Comparison of ENCODE assay signal across 1 cellular context in the genomic region with DNA sequence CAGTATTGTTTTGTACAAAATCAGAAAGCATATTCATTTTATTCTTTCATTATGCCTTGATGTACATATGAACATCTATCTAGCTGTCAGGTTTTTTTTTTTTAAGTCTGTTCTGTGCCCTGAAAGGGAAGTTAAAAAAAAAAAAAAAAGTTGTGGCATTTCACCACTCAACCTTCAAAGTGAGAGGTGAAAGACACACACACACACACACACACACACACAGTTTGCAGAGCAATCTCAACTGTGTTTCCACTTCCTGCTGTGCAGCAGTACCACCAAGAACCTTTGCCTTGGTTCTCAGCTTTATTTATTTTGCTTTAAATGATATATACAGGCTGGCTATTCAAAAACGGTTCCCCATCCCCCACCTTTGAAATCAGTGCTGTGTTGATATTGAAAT.
TF ChIP-seq lines count a peak whose summit lies in the region.

No MANE protein-coding gene starts in this region.

TF ChIP-seq in GM23338, 12 proteins besides CTCF, POLR2A, EP300 and RAD21 (continued from another document):
- TF ChIP-seq, protein P1, sequence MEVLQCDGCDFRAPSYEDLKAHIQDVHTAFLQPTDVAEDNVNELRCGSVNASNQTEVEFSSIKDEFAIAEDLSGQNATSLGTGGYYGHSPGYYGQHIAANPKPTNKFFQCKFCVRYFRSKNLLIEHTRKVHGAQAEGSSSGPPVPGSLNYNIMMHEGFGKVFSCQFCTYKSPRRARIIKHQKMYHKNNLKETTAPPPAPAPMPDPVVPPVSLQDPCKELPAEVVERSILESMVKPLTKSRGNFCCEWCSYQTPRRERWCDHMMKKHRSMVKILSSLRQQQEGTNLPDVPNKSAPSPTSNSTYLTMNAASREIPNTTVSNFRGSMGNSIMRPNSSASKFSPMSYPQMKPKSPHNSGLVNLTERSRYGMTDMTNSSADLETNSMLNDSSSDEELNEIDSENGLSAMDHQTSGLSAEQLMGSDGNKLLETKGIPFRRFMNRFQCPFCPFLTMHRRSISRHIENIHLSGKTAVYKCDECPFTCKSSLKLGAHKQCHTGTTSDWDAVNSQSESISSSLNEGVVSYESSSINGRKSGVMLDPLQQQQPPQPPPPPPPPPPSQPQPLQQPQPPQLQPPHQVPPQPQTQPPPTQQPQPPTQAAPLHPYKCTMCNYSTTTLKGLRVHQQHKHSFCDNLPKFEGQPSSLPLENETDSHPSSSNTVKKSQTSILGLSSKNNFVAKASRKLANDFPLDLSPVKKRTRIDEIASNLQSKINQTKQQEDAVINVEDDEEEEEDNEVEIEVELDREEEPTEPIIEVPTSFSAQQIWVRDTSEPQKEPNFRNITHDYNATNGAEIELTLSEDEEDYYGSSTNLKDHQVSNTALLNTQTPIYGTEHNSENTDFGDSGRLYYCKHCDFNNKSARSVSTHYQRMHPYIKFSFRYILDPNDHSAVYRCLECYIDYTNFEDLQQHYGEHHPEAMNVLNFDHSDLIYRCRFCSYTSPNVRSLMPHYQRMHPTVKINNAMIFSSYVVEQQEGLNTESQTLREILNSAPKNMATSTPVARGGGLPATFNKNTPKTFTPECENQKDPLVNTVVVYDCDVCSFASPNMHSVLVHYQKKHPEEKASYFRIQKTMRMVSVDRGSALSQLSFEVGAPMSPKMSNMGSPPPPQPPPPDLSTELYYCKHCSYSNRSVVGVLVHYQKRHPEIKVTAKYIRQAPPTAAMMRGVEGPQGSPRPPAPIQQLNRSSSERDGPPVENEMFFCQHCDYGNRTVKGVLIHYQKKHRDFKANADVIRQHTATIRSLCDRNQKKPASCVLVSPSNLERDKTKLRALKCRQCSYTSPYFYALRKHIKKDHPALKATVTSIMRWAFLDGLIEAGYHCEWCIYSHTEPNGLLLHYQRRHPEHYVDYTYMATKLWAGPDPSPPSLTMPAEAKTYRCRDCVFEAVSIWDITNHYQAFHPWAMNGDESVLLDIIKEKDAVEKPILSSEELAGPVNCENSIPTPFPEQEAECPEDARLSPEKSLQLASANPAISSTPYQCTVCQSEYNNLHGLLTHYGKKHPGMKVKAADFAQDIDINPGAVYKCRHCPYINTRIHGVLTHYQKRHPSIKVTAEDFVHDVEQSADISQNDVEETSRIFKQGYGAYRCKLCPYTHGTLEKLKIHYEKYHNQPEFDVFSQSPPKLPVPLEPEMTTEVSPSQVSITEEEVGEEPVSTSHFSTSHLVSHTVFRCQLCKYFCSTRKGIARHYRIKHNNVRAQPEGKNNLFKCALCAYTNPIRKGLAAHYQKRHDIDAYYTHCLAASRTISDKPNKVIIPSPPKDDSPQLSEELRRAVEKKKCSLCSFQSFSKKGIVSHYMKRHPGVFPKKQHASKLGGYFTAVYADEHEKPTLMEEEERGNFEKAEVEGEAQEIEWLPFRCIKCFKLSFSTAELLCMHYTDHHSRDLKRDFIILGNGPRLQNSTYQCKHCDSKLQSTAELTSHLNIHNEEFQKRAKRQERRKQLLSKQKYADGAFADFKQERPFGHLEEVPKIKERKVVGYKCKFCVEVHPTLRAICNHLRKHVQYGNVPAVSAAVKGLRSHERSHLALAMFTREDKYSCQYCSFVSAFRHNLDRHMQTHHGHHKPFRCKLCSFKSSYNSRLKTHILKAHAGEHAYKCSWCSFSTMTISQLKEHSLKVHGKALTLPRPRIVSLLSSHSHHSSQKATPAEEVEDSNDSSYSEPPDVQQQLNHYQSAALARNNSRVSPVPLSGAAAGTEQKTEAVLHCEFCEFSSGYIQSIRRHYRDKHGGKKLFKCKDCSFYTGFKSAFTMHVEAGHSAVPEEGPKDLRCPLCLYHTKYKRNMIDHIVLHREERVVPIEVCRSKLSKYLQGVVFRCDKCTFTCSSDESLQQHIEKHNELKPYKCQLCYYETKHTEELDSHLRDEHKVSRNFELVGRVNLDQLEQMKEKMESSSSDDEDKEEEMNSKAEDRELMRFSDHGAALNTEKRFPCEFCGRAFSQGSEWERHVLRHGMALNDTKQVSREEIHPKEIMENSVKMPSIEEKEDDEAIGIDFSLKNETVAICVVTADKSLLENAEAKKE (CRISPR knock-in tag; IDR thresholded peaks at IDR 0.05): no peak
- no peak for TF ChIP-seq POLR2AphosphoS5 (IDR thresholded peaks at IDR 0.05; ENCODE audit: low read depth)
TF ChIP-seq in GM23338: peak in this region for 0.
